In the genomic region with DNA sequence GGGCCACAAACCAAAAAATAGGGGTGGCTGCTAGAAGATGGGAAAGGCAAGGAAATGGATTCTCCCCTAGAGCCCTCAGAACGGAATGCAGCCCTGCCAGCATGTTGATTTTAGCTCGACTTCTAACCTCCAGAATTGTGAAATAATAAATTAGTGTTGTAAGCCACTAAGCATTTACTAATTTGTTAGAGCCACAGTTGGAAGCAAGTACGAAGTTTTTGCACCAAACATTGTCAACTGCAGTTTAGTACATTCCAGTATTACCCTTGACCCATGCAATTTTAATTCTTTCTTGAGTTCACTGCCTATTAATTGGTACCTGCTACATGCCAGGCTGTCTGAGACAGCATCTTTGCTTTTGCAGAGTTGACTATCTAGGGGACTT, we compare ENCODE assay signal across 14 cellular contexts. TPM values are rescaled to one million over a fixed set of nuclear protein-coding genes. Genes with fewer than 3 reads are reported as not detected.
DNase-seq lines count a peak whose midpoint lies in the region; ATAC-seq and TF ChIP-seq lines count a peak whose summit lies in the region.
"Had no signal": no experiment of that assay in that cellular context is flagged by ENCODE, and none has a peak within 500 bp of the region (broad histone marks: within the 10 kb centered on the region; RNA-seq: fewer than 3 reads in every experiment).

No MANE protein-coding gene starts in this region.

- peak overlapping the region; percentile 64 for H2BK120ac ChIP-seq in mesenchymal stem cell (ENCODE audit: low read depth, low read length)

- no peak overlapping the region for H4K91ac ChIP-seq in mesenchymal stem cell (ENCODE audit: low read length)

- H2AK5ac ChIP-seq in mesenchymal stem cell (ENCODE audit: low read length, severe bottlenecking) = peak overlapping the region; percentile 57

- H3K4me2 ChIP-seq in GM23248 (ENCODE audit: unreplicated experiment) (peak overlapping the region; percentile 64), mesenchymal stem cell (ENCODE audit: low read length, poor library complexity, severe bottlenecking) (no peak overlapping the region)
- H3K4me2 ChIP-seq: GM23338 had no signal

- H2BK5ac ChIP-seq in mesenchymal stem cell (ENCODE audit: low read depth, low read length, poor library complexity, severe bottlenecking) = no peak overlapping the region

- H3K79me1 ChIP-seq in mesenchymal stem cell (replicated peaks; ENCODE audit: low read length, poor library complexity, severe bottlenecking) = peaks cover 20% of the 10 kb centered on the region

- peaks cover 92% of the 10 kb centered on the region for H3K79me2 ChIP-seq in GM23248 (ENCODE audit: insufficient read depth)

- 8 to 13% methylated on average over 3 of the region's 3 CpGs for WGBS in GM23248 (ENCODE audit: low coverage in 1 of 2, low lambda C conversion rate in 2 of 2, missing lambda C conversion rate in 2 of 2), 2 experiments
- 72% methylated on average over 1 of the region's 3 CpGs for WGBS in mesenchymal stem cell
- 36 to 59% (median 49%) methylated on average over 3 of the region's 3 CpGs for WGBS in stomach, 5 donors

- H3K9me2 ChIP-seq in GM23248 (ENCODE audit: insufficient read depth) = no peaks in the 10 kb centered on the region

- H2AFZ ChIP-seq in GM23248 (no peak overlapping the region), mesenchymal stem cell (ENCODE audit: low read depth, low read length) (no peak overlapping the region)
- H2AFZ ChIP-seq: GM23338 had no signal

- H4K8ac ChIP-seq in mesenchymal stem cell (ENCODE audit: low read length) = no peak overlapping the region

- in situ Hi-C loops in GM23248 (cut with MboI) = loop anchor here (10.0 kb wide), 1 partner anchor 265 kb away; the partner anchor contains the start of gene TEAD1

- peak overlapping the region in 1 of 2 experiments; percentile 75 for H2BK12ac ChIP-seq in mesenchymal stem cell (ENCODE audit: low read length in 2 of 2)

- DNase-seq in GM23248 (peak; percentile 51), coronary artery (ENCODE audit: low spot score) (no peak), mesenchymal stem cell (peak; percentile 60), stomach (no peak), NCI-H526 (lab: John Stamatoyannopoulos, UW) (no peak), cerebellum (ENCODE audit: low spot score) (no peak), DMS53 (lab: John Stamatoyannopoulos, UW) (no peak)
- DNase-seq: amniotic stem cell, MM.1S had no signal

- ATAC-seq in GM21529 (IDR thresholded peaks at IDR 0.05; ENCODE audit: unreplicated experiment) = no peak
- ATAC-seq: activated T-helper 17 cell treated with anti-CD3 and anti-CD28 coated beads, Interleukin-2, amount 50 U/mL, for 72 hours had no signal

- H4K20me1 ChIP-seq in GM23248 (ENCODE audit: insufficient read depth) = no peaks in the 10 kb centered on the region

- TF ChIP-seq EP300 in stomach (IDR thresholded peaks at IDR 0.05) = peak; percentile 22

- TF ChIP-seq POLR2A in stomach (IDR thresholded peaks at IDR 0.05) = no peak

- peak overlapping the region; percentile 91 for H3K27ac ChIP-seq in GM23248
- H3K27ac ChIP-seq in coronary artery = peak overlapping the region; percentile 61 to 80
- H3K27ac ChIP-seq in mesenchymal stem cell (ENCODE audit: low read length, poor library complexity, severe bottlenecking) = peak overlapping the region; percentile 82
- peak overlapping the region in 4 of 5 donors; percentile 81 to 97 (median 83) for H3K27ac ChIP-seq in stomach
- H3K27ac ChIP-seq: neutrophil, WERI-Rb-1 had no signal

- H3K9me3 ChIP-seq in GM23248 (ENCODE audit: low read depth) (no peaks in the 10 kb centered on the region), mesenchymal stem cell (ENCODE audit: control insufficient read depth, low read length) (no peaks in the 10 kb centered on the region), stomach (no peaks in the 10 kb centered on the region)
- H3K9me3 ChIP-seq: neutrophil had no signal

- H3K4me1 ChIP-seq in GM23248 (ENCODE audit: insufficient read depth) (peaks cover 55% of the 10 kb centered on the region), mesenchymal stem cell (ENCODE audit: control insufficient read depth, insufficient read depth, low read depth, low read length) (peaks cover 22% of the 10 kb centered on the region), stomach (peaks cover 13 to 83% (median 53%) of the 10 kb centered on the region in 4 donors)

- H3K36me3 ChIP-seq in GM23248 (ENCODE audit: low read depth) (no peaks in the 10 kb centered on the region), mesenchymal stem cell (ENCODE audit: control insufficient read depth in 1 of 2, insufficient read depth in 2 of 2, low read depth in 1 of 2, low read length in 2 of 2) (no peaks in the 10 kb centered on the region), stomach (no peaks in the 10 kb centered on the region)
- H3K36me3 ChIP-seq: neutrophil, WERI-Rb-1 had no signal

- peak overlapping the region in 1 of 2 experiments; percentile 47 for H3K18ac ChIP-seq in mesenchymal stem cell (ENCODE audit: low read depth in 1 of 2, low read length in 2 of 2)

- H2BK15ac ChIP-seq in mesenchymal stem cell (ENCODE audit: low read depth, poor library complexity, severe bottlenecking) = no peak overlapping the region

- H3K27me3 ChIP-seq in GM23248 (replicated peaks; ENCODE audit: insufficient read depth) = no peaks in the 10 kb centered on the region
- H3K27me3 ChIP-seq in mesenchymal stem cell (ENCODE audit: control insufficient read depth in 1 of 2, insufficient read depth in 1 of 2, low read length in 2 of 2) = no peaks in the 10 kb centered on the region
- no peaks in the 10 kb centered on the region for H3K27me3 ChIP-seq in stomach

- H3K9ac ChIP-seq in GM23248 = no peak overlapping the region
- peak overlapping the region; percentile 74 for H3K9ac ChIP-seq in mesenchymal stem cell (ENCODE audit: low read length)

- intact Hi-C loops in stomach (cut with DNase I; ENCODE audit: low total_unique reads) = no loop called here

- 0 out of 2 replicates have a peak overlapping the region, but pooled peaks have one; percentile 27 for H3K4me3 ChIP-seq in GM23248
- H3K4me3 ChIP-seq in coronary artery = no peak overlapping the region
- peak overlapping the region in 1 of 2 experiments; percentile 56 for H3K4me3 ChIP-seq in mesenchymal stem cell (ENCODE audit: insufficient read depth in 1 of 2, low read depth in 1 of 2, low read length in 2 of 2)
- no peak overlapping the region for H3K4me3 ChIP-seq in stomach
- H3K4me3 ChIP-seq: GM23338 had no signal

- no peak for TF ChIP-seq CTCF in coronary artery (IDR thresholded peaks at IDR 0.05)
- no peak for TF ChIP-seq CTCF in stomach (IDR thresholded peaks at IDR 0.05)

- H3K23ac ChIP-seq in mesenchymal stem cell (ENCODE audit: low read length in 2 of 2) = no peak overlapping the region

- H3K4ac ChIP-seq in mesenchymal stem cell (ENCODE audit: low read depth in 1 of 2, low read length in 2 of 2) = peak overlapping the region in 1 of 2 experiments; percentile 73

- peaks cover 54% of the 10 kb centered on the region for H3F3A ChIP-seq in GM23248 (ENCODE audit: insufficient read depth)

- no peak overlapping the region for H3K14ac ChIP-seq in mesenchymal stem cell (ENCODE audit: low read length in 2 of 2)

RNA-seq across cellular contexts. Expression of gene PARVA, which starts 32.2 kb away (rescaled TPM):
- total RNA-seq in GM23248 (2014; rRNA removed; shearing (Covaris generic)) = 84.0 and 87.9 TPM in 2 replicates
- 121 and 127 TPM in 2 replicates for polyA plus RNA-seq in GM23248 (2016; fragmentation: Nextera tagmentation; extraction: Ambion mirVana)
- polyA plus RNA-seq in mesenchymal stem cell (2013, experiment 1 of 2) = 109 TPM
- polyA plus RNA-seq in mesenchymal stem cell (2013, experiment 2 of 2) = 110 TPM
- total RNA-seq in stomach = 100 to 1,000 TPM in 1 of 5 donors, 10 to 100 TPM in 4; 42.9 to 116 (median 54.8) TPM
- polyA plus RNA-seq in stomach = 10 to 100 TPM; 18.8 to 31.5 (median 26.3) TPM
- 9.5 TPM for total RNA-seq in cerebellum

Comparison
In these comparisons a context has a peak if more than half of its experiments do, and no peak if none do; other contexts are left out.
1. DNase-seq: peak in GM23248 (single experiment) and mesenchymal stem cell (single experiment); none in coronary artery (single experiment), stomach (single experiment), NCI-H526 (0 of 2), cerebellum (single experiment) and DMS53 (single experiment).
2. Peak in every context shown above with its lines, with median percentiles within 50 percentile points of each other: H3K27ac ChIP-seq.